In the genomic region with DNA sequence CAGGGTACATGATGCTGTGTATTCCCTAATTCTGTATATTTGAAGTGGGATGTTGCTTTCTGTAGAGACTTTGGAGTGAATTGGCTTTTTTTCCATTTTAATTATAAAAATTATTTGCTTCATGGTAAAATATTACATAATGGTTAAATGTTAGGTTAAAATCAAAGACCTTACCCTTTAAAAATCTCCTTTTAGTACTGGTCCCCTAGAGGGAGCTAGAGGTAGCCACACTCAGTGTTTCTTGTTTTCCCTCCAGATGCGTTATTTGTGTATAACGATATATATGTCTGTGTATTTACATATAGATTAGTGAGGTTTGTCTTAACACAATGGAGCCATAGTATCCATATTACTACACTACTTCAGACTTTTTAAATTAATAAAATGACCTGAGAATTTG, we compare ENCODE assay signal across 3 cellular contexts.
TF ChIP-seq lines count a peak whose summit lies in the region.

No MANE protein-coding gene starts in this region.

TF ChIP-seq in SK-N-SH, 30 proteins besides CTCF, POLR2A, EP300 and RAD21 (continues in another document):
- TF ChIP-seq FOXJ3 (CRISPR knock-in tag; IDR thresholded peaks at IDR 0.05) (no peak), SMC3 (IDR thresholded peaks at IDR 0.05; ENCODE audit: low read depth, low read length) (no peak), NFIC (IDR thresholded peaks at IDR 0.05; ENCODE audit: borderline replicate concordance) (no peak), JUND (IDR thresholded peaks at IDR 0.05) (no peak), RFX5 (IDR thresholded peaks at IDR 0.05; ENCODE audit: low read length) (no peak), FOXM1 (IDR thresholded peaks at IDR 0.05; ENCODE audit: low read depth) (no peak), MAX (IDR thresholded peaks at IDR 0.05; ENCODE audit: low read depth) (no peak), GABPA (IDR thresholded peaks at IDR 0.05; ENCODE audit: low read depth) (no peak), EZH2phosphoT487 (IDR thresholded peaks at IDR 0.05; ENCODE audit: borderline replicate concordance, low read depth) (no peak), SIN3A (IDR thresholded peaks at IDR 0.05; ENCODE audit: borderline replicate concordance, low read depth, low read length) (no peak), TCF12 (IDR thresholded peaks at IDR 0.05) (no peak), POLR2AphosphoS5 (IDR thresholded peaks at IDR 0.05; ENCODE audit: low read depth, low read length) (no peak), YY1 (IDR thresholded peaks at IDR 0.05; ENCODE audit: low read depth) (no peak), TAF1 (IDR thresholded peaks at IDR 0.05; ENCODE audit: borderline replicate concordance, low read depth, low read length) (no peak)
- TF ChIP-seq, protein P1, sequence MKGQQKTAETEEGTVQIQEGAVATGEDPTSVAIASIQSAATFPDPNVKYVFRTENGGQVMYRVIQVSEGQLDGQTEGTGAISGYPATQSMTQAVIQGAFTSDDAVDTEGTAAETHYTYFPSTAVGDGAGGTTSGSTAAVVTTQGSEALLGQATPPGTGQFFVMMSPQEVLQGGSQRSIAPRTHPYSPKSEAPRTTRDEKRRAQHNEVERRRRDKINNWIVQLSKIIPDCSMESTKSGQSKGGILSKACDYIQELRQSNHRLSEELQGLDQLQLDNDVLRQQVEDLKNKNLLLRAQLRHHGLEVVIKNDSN (IDR thresholded peaks at IDR 0.05; ENCODE audit: borderline replicate concordance, low read depth), result no peak
- TF ChIP-seq, protein P2, sequence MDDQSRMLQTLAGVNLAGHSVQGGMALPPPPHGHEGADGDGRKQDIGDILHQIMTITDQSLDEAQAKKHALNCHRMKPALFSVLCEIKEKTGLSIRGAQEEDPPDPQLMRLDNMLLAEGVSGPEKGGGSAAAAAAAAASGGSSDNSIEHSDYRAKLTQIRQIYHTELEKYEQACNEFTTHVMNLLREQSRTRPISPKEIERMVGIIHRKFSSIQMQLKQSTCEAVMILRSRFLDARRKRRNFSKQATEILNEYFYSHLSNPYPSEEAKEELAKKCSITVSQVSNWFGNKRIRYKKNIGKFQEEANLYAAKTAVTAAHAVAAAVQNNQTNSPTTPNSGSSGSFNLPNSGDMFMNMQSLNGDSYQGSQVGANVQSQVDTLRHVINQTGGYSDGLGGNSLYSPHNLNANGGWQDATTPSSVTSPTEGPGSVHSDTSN (IDR thresholded peaks at IDR 0.05), result no peak
- TF ChIP-seq, protein P3, sequence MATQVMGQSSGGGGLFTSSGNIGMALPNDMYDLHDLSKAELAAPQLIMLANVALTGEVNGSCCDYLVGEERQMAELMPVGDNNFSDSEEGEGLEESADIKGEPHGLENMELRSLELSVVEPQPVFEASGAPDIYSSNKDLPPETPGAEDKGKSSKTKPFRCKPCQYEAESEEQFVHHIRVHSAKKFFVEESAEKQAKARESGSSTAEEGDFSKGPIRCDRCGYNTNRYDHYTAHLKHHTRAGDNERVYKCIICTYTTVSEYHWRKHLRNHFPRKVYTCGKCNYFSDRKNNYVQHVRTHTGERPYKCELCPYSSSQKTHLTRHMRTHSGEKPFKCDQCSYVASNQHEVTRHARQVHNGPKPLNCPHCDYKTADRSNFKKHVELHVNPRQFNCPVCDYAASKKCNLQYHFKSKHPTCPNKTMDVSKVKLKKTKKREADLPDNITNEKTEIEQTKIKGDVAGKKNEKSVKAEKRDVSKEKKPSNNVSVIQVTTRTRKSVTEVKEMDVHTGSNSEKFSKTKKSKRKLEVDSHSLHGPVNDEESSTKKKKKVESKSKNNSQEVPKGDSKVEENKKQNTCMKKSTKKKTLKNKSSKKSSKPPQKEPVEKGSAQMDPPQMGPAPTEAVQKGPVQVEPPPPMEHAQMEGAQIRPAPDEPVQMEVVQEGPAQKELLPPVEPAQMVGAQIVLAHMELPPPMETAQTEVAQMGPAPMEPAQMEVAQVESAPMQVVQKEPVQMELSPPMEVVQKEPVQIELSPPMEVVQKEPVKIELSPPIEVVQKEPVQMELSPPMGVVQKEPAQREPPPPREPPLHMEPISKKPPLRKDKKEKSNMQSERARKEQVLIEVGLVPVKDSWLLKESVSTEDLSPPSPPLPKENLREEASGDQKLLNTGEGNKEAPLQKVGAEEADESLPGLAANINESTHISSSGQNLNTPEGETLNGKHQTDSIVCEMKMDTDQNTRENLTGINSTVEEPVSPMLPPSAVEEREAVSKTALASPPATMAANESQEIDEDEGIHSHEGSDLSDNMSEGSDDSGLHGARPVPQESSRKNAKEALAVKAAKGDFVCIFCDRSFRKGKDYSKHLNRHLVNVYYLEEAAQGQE (IDR thresholded peaks at IDR 0.05; ENCODE audit: low read depth, low read length), result no peak

TF ChIP-seq in SK-N-SH treated with all-trans-retinoic acid at 6 μM for 48 hours, 23 proteins besides CTCF, POLR2A, EP300 and RAD21:
- no peak for TF ChIP-seq BACH2 (CRISPR knock-in tag; IDR thresholded peaks at IDR 0.05; ENCODE audit: borderline replicate concordance)
- TF ChIP-seq TOX (CRISPR knock-in tag; IDR thresholded peaks at IDR 0.05; ENCODE audit: borderline replicate concordance), result no peak
TF ChIP-seq in SK-N-SH treated with all-trans-retinoic acid at 6 μM for 48 hours: peak in this region for 0.

TF ChIP-seq in H1, 55 proteins besides CTCF, POLR2A, EP300 and RAD21:
- TF ChIP-seq, protein P4, sequence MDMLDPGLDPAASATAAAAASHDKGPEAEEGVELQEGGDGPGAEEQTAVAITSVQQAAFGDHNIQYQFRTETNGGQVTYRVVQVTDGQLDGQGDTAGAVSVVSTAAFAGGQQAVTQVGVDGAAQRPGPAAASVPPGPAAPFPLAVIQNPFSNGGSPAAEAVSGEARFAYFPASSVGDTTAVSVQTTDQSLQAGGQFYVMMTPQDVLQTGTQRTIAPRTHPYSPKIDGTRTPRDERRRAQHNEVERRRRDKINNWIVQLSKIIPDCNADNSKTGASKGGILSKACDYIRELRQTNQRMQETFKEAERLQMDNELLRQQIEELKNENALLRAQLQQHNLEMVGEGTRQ (IDR thresholded peaks at IDR 0.05; ENCODE audit: low read length), result no peak
- no peak for TF ChIP-seq CTBP2 (IDR thresholded peaks at IDR 0.05; ENCODE audit: borderline replicate concordance, insufficient read depth, insufficient read length, low read length)
- TF ChIP-seq GABPA (IDR thresholded peaks at IDR 0.05; ENCODE audit: borderline replicate concordance, insufficient read depth, low read length), result no peak
- no peak for TF ChIP-seq CEBPB (IDR thresholded peaks at IDR 0.05; ENCODE audit: low read depth, low read length)
- no peak for TF ChIP-seq FOSL1 (IDR thresholded peaks at IDR 0.05; ENCODE audit: insufficient read depth, low read depth, low read length)
- no peak for TF ChIP-seq ASH2L (IDR thresholded peaks at IDR 0.05; ENCODE audit: low read length)
- no peak for TF ChIP-seq SAP30 (IDR thresholded peaks at IDR 0.05; ENCODE audit: insufficient read depth, insufficient replicate concordance, low read length)
- no peak for TF ChIP-seq NANOG (IDR thresholded peaks at IDR 0.05; ENCODE audit: insufficient read depth, low read depth, low read length, poor library complexity, severe bottlenecking)
- no peak for TF ChIP-seq RXRA (IDR thresholded peaks at IDR 0.05; ENCODE audit: insufficient read depth, low read depth, low read length)
